In the genomic region with DNA sequence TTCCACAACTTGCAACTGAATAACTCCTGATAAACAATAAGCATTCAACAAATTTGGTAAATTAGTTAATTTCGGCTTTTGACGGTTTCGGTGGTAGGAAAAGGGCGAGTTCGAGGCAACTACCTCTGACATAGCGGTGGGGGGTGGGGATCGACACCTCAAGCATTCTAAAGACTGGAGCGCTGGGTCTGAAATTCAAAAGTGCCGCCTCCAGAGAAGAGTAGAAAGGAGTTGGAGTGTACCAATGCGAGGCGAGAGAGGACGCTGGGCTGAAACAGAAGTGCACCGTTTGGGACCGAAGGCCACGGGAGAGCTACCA, we compare ENCODE assay signal across 9 cellular contexts. TPM values are rescaled to one million over a fixed set of nuclear protein-coding genes. Genes with fewer than 3 reads are reported as not detected.
A peak's percentile ranks its signal among the peaks of the same experiment; 100 is the strongest.
DNase-seq lines count a peak whose midpoint lies in the region; ATAC-seq and TF ChIP-seq lines count a peak whose summit lies in the region.
"Had no signal": no experiment of that assay in that cellular context is flagged by ENCODE, and none has a peak within 500 bp of the region (broad histone marks: within the 10 kb centered on the region; RNA-seq: fewer than 3 reads in every experiment).

No MANE protein-coding gene starts in this region.

- H3K4me1 ChIP-seq in esophagus muscularis mucosa, result peaks cover 15 to 28% (median 24%) of the 10 kb centered on the region in 4 donors

- peaks cover 24% of the 10 kb centered on the region for H3K36me3 ChIP-seq in SK-N-MC (ENCODE audit: insufficient read depth, low read length)
- no peaks in the 10 kb centered on the region for H3K36me3 ChIP-seq in esophagus muscularis mucosa

- H3K27ac ChIP-seq in SK-N-MC (peak overlapping the region; percentile 98), esophagus muscularis mucosa (replicated peaks in 1 of 4) (peak overlapping the region; percentile 87 to 94 (median 90))

- H3K36me3 Mint-ChIP-seq in progenitor cell of endocrine pancreas (ENCODE audit: insufficient read depth), result peaks cover 7% of the 10 kb centered on the region

- no peaks in the 10 kb centered on the region for H3K27me3 Mint-ChIP-seq in progenitor cell of endocrine pancreas

- TF ChIP-seq CTCF in esophagus muscularis mucosa (IDR thresholded peaks at IDR 0.05) (no peak), progenitor cell of endocrine pancreas (IDR thresholded peaks at IDR 0.05; ENCODE audit: unreplicated experiment) (no peak)

- H3K4me1 Mint-ChIP-seq in progenitor cell of endocrine pancreas (ENCODE audit: low read depth), result peaks cover 15% of the 10 kb centered on the region

- 3% methylated on average over 12 of the region's 15 CpGs for WGBS in esophagus muscularis mucosa

- H3K4me3 ChIP-seq in SK-N-MC (peak overlapping the region; percentile 84), esophagus muscularis mucosa (peak overlapping the region; percentile 62 to 94 (median 68))

- no peaks in the 10 kb centered on the region for H3K9me3 ChIP-seq in SK-N-MC (ENCODE audit: low read depth, low read length)
- no peaks in the 10 kb centered on the region for H3K9me3 ChIP-seq in esophagus muscularis mucosa

- H3K9me3 Mint-ChIP-seq in progenitor cell of endocrine pancreas (ENCODE audit: low read depth), result peaks cover 15% of the 10 kb centered on the region

- ATAC-seq in HG02885 (IDR thresholded peaks at IDR 0.05; ENCODE audit: poor library complexity, unreplicated experiment), result peak; percentile 17

- TF ChIP-seq EP300 in esophagus muscularis mucosa (IDR thresholded peaks at IDR 0.05), result no peak

- peak overlapping the region; percentile 99 for H3K9ac ChIP-seq in SK-N-MC (ENCODE audit: insufficient read length)

- H3K27me3 ChIP-seq in esophagus muscularis mucosa, result no peaks in the 10 kb centered on the region

- intact Hi-C loops in esophagus muscularis mucosa (cut with DNase I), result loop anchor here (10.0 kb wide), 1 partner anchor 197 kb away; a partner anchor contains a TSS

- H3K27ac Mint-ChIP-seq in progenitor cell of endocrine pancreas, result peak overlapping the region; percentile 97

- no peak for TF ChIP-seq POLR2A in esophagus muscularis mucosa (IDR thresholded peaks at IDR 0.05; ENCODE audit: low read depth)

- DNase-seq in NK-92 treated with Interleukin-12 subunit alpha and Interleukin-12 subunit beta, amount 100 ng/mL, for 24 hours (lab: John Stamatoyannopoulos, UW), result peak; percentile 36
- DNase-seq in NK-92 (lab: John Stamatoyannopoulos, UW; ENCODE audit: unreplicated experiment) (no peak), SK-N-MC (ENCODE audit: low read depth, low spot score) (no peak), esophagus muscularis mucosa (ENCODE audit: extremely low spot score) (no peak), progenitor cell of endocrine pancreas (ENCODE audit: low spot score, unreplicated experiment) (no peak), SKM-1 treated with dmso at 0.1 percent for 144 hours (lab: John Stamatoyannopoulos, UW; ENCODE audit: unreplicated experiment) (no peak), activated gamma-delta T cell (lab: John Stamatoyannopoulos, UW) (no peak)

- peak overlapping the region; percentile 94 for H3K4me3 Mint-ChIP-seq in progenitor cell of endocrine pancreas (ENCODE audit: low read depth)

RNA-seq across cellular contexts. Expression of a gene that starts 0.7 kb away (rescaled TPM):
- total RNA-seq in esophagus muscularis mucosa, result 10 to 100 TPM; 32.8 to 52.0 (median 36.5) TPM
- total RNA-seq in progenitor cell of endocrine pancreas, result 72.5 and 75.5 TPM in 2 replicates

RNA-seq across cellular contexts. Expression of a gene that starts 0.9 kb away (rescaled TPM):
- 1 to 10 TPM in 1 of 4 donors, under 1 TPM in 3; 0.40 to 1.7 (median 0.62) TPM for total RNA-seq in esophagus muscularis mucosa
- total RNA-seq in progenitor cell of endocrine pancreas, result 3.2 and 3.4 TPM in 2 replicates
- total RNA-seq: glomerular endothelial cell had no signal

RNA-seq across cellular contexts. Expression of a gene that starts 12.4 kb away (rescaled TPM):
- 100 to 1,000 TPM in 2 of 4 donors, 10 to 100 TPM in 2; 72.7 to 105 (median 94.3) TPM for total RNA-seq in esophagus muscularis mucosa
- total RNA-seq in progenitor cell of endocrine pancreas, result 86.8 and 92.3 TPM in 2 replicates
